9 cellular contexts compared by ENCODE assay signal in genomic region chr13:41017153-41017552, GRCh38. TPM values are rescaled to one million over a fixed set of nuclear protein-coding genes. Genes with fewer than 3 reads are reported as not detected.
DNase-seq lines count a peak whose midpoint lies in the region; ATAC-seq, FAIRE-seq and TF ChIP-seq lines count a peak whose summit lies in the region.
"Had no signal": no experiment of that assay in that cellular context is flagged by ENCODE, and none has a peak within 500 bp of the region (broad histone marks: within the 10 kb centered on the region; RNA-seq: fewer than 3 reads in every experiment).

No MANE protein-coding gene starts in this region.

- peak in 1 of 2 donors; percentile 5 for TF ChIP-seq POLR2A in thyroid gland (IDR thresholded peaks at IDR 0.05)

- H3K9me3 ChIP-seq in thyroid gland = no peaks in the 10 kb centered on the region
- H3K9me3 ChIP-seq: ascending aorta had no signal

- H3K36me3 ChIP-seq in thyroid gland = no peaks in the 10 kb centered on the region
- H3K36me3 ChIP-seq: ascending aorta had no signal

- intact Hi-C loops in thyroid gland (cut with DNase I) = no loop called here

- no peaks in the 10 kb centered on the region for H3K27me3 Mint-ChIP-seq in activated T-cell treated with anti-CD3 and anti-CD28 coated beads, Interleukin-2, amount 50 U/mL, for 4 hours (ENCODE audit: low read depth)

- 77 to 79% methylated on average over 2 of the region's 2 CpGs for WGBS in thyroid gland, 2 donors

- peak overlapping the region; percentile 81 to 94 (median 85) for H3K27ac ChIP-seq in thyroid gland

- H3K4me3 ChIP-seq in thyroid gland (replicated peaks in 1 of 3) = no peak overlapping the region

- peaks cover 51% of the 10 kb centered on the region for H3K4me1 Mint-ChIP-seq in activated T-cell treated with anti-CD3 and anti-CD28 coated beads, Interleukin-2, amount 50 U/mL, for 4 hours (ENCODE audit: low read depth)

- H3K36me3 Mint-ChIP-seq in activated T-cell treated with anti-CD3 and anti-CD28 coated beads, Interleukin-2, amount 50 U/mL, for 4 hours (ENCODE audit: insufficient read depth) = peaks cover 13% of the 10 kb centered on the region

- DNase-seq in activated T-cell treated with anti-CD3 and anti-CD28 coated beads, Interleukin-2, amount 50 U/mL, for 4 hours = no peak
- DNase-seq in activated T-cell treated with anti-CD3 and anti-CD28 coated beads, Interleukin-2, amount 50 U/mL, for 1 hour = no peak
- DNase-seq in T-helper 2 cell (peak in 3 of 5 experiments; percentile 23 to 81 (median 32)), thyroid gland (peak; percentile 42 to 43), NCI-H187 treated with DMSO at 0.1 percent for 48 hours (lab: John Stamatoyannopoulos, UW) (no peak)
- DNase-seq in effector CD8-positive, alpha-beta T cell (lab: John Stamatoyannopoulos, UW) = no peak

- H3K4me1 ChIP-seq in thyroid gland = peaks cover 40 to 41% of the 10 kb centered on the region in 2 donors

- peak in 1 of 2 donors; percentile 31 for ATAC-seq in activated T-cell treated with anti-CD3 and anti-CD28 coated beads, Interleukin-2, amount 50 U/mL, for 4 hours
- ATAC-seq in HG03159 (IDR thresholded peaks at IDR 0.05; ENCODE audit: unreplicated experiment) = no peak

- no peaks in the 10 kb centered on the region for H3K27me3 ChIP-seq in thyroid gland
- H3K27me3 ChIP-seq: ascending aorta had no signal

- H3K9me3 Mint-ChIP-seq in activated T-cell treated with anti-CD3 and anti-CD28 coated beads, Interleukin-2, amount 50 U/mL, for 4 hours = no peaks in the 10 kb centered on the region

- peak overlapping the region; percentile 94 for H3K4me3 Mint-ChIP-seq in activated T-cell treated with anti-CD3 and anti-CD28 coated beads, Interleukin-2, amount 50 U/mL, for 4 hours

- FAIRE-seq in islet of Langerhans (lab: Jason Lieb, UNC) = peak; percentile 36

- TF ChIP-seq CTCF in thyroid gland (IDR thresholded peaks at IDR 0.05) = no peak

RNA-seq across cellular contexts. Expression of gene ELF1, which starts 2.0 kb away (rescaled TPM):
- 10 to 100 TPM; 49.0 to 56.6 (median 55.9) TPM for total RNA-seq in activated T-cell treated with anti-CD3 and anti-CD28 coated beads, Interleukin-2, amount 50 U/mL, for 4 hours
- 100 to 1,000 TPM; 105 to 119 (median 110) TPM for total RNA-seq in thyroid gland

RNA-seq across cellular contexts. Expression of gene WBP4, which starts 44.2 kb away (rescaled TPM):
- 10 to 100 TPM in 2 of 3 donors, 1 to 10 TPM in 1; 8.5 to 17.5 (median 13.9) TPM for total RNA-seq in activated T-cell treated with anti-CD3 and anti-CD28 coated beads, Interleukin-2, amount 50 U/mL, for 4 hours
- 10 to 100 TPM in 3 of 4 donors, 1 to 10 TPM in 1; 9.4 to 19.2 (median 10.6) TPM for total RNA-seq in thyroid gland

Comparison
In these comparisons a context has a peak if more than half of its experiments do, and no peak if none do; other contexts are left out.
1. DNase-seq: peak in T-helper 2 cell (3 of 5) and thyroid gland (2 of 2); none in activated T-cell treated with anti-CD3 and anti-CD28 coated beads, Interleukin-2, amount 50 U/mL, for 4 hours (single experiment), activated T-cell treated with anti-CD3 and anti-CD28 coated beads, Interleukin-2, amount 50 U/mL, for 1 hour (single experiment), effector CD8-positive, alpha-beta T cell (single experiment) and NCI-H187 treated with DMSO at 0.1 percent for 48 hours (single experiment).